Comparison of ENCODE assay signal across 1 cellular context in the genomic region with DNA sequence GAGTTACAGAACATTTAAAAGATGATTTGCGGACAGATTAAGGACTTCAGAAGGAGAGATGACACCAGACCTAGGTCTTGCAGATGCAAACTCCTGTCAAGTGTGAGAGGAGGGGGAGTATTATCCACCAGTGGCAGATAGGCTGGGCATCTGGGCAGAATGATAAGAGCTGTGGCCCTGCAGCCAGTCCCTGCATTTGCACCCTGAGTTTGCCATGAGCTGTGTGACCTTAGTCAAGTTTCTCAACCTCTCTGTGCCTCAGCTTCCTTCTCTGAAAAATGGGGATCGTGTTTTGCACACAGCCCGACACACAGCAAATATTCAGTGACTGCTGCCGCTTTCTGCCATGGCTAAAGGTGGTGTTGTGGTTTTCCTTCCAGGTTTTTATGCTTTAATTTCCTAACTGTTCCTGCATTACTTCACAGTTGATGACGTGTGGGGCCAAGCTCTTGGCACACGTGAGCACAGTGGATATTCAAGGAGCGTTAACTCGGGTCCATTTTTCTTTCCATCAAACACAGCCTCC.
A peak's percentile ranks its signal among the peaks of the same experiment; 100 is the strongest.
TF ChIP-seq lines count a peak whose summit lies in the region.

No MANE protein-coding gene starts in this region.

TF ChIP-seq in HEK293, 187 proteins besides CTCF, POLR2A, EP300 and RAD21 (continued from another document):
- TF ChIP-seq INSM2 (tag by site-specific recombination; IDR thresholded peaks at IDR 0.05) (no peak), SP2 (tag by site-specific recombination; IDR thresholded peaks at IDR 0.05) (no peak), ZNF768 (tag by site-specific recombination; IDR thresholded peaks at IDR 0.05) (0 out of 2 replicates have a peak, but pooled peaks have one; percentile 16)
